In the genomic region with DNA sequence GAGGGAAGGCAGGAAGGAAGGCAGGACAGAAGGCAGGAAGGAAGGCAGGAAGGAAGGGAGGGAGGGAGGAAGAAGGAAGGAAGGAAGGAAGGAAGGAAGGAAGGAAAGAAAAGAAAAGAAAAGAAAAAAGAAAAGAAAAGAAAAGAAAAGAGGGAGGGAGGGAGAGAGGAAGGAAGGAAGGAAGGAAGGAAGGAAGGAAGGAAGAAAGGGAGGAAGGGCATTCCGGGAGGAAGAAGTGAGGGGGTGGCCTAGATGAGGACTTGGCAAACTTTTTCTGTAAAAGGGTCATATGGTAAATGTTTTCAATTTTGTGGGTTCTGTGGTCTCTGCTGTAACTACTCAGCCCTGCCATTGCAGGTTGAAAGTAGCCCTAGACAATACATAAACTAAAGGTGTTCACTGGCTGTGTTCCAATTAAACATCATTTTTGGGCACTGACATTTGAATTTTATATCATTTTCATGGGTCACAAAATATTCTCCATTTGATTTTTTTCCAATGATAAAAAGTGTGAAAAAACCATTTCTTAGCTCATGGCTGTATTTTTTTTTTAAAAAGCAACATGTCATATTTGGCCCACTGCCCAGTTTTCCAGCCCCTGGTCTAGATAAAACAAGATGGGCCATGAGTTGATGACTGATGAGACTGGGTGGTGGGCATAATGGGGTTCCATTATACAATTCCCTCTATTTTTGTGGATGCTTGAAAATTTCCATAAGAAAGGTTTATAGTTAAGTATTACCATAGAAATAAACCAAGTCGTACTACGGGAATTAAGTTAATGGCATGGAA, we compare ENCODE assay signal across 30 cellular contexts.
"Had no signal": no experiment of that assay in that cellular context is flagged by ENCODE, and none has a peak within 500 bp of the region (broad histone marks: within the 10 kb centered on the region; RNA-seq: fewer than 3 reads in every experiment).

No MANE protein-coding gene starts in this region.

- H3K36me3 ChIP-seq: left lung, ovary, prostate gland, thyroid gland, upper lobe of left lung, vagina had no signal

- H3K4me3 Mint-ChIP-seq: activated CD4-positive, alpha-beta memory T cell treated with anti-CD3 and anti-CD28 coated beads for 36 hours; activated CD4-positive, alpha-beta T cell treated with anti-CD3 and anti-CD28 coated beads, Interleukin-2, amount 10 ng/mL, durations not matched to agents 24 days and 14 days; activated naive CD4-positive, alpha-beta T cell treated with anti-CD3 and anti-CD28 coated beads for 36 hours; activated naive CD8-positive, alpha-beta T cell treated with anti-CD3 and anti-CD28 coated beads, Interleukin-2, amount 10 ng/mL, durations not matched to agents 7 days and 5 days; activated T-helper 1 cell treated with anti-CD3 and anti-CD28 coated beads, Interleukin-12 subunit alpha, Interleukin-12 subunit beta, Interleukin-2, Interleukin-4 antibody, amounts not matched to agents 30 ng/mL and 10 ng/mL and 1 ng/mL, durations not matched to agents 14 hours and 24 hours and 36 hours; dendritic cell treated with granulocyte-macrophage colony-stimulating factor and Interleukin-4, amounts not matched to agents 40 ng/mL and 50 ng/mL, for 4 days; nephron progenitor cell; stimulated activated effector memory CD8-positive, alpha-beta T cell treated with anti-CD3 and anti-CD28 coated beads, Interleukin-12 subunit alpha, Interleukin-12 subunit beta, amount 100 ng/mL, for 72 hours; stimulated activated naive CD8-positive, alpha-beta T cell treated with anti-CD3 and anti-CD28 coated beads, Interleukin-15, amount 100 ng/mL, for 72 hours had no signal

- H3K27ac ChIP-seq: epithelial cell of prostate, left lung, lower lobe of right lung, ovary, prostate gland, sigmoid colon, thyroid gland, upper lobe of left lung, vagina, WERI-Rb-1 had no signal

- DNase-seq: activated CD4-positive, alpha-beta memory T cell treated with anti-CD3 and anti-CD28 coated beads for 36 hours; activated CD4-positive, alpha-beta T cell treated with anti-CD3 and anti-CD28 coated beads, Interleukin-2, amount 10 ng/mL, durations not matched to agents 24 days and 14 days; activated CD8-positive, alpha-beta memory T cell treated with anti-CD3 and anti-CD28 coated beads, Interleukin-2, amount 50 U/mL, for 4 hours; activated effector memory CD4-positive, alpha-beta T cell treated with anti-CD3 and anti-CD28 coated beads, Interleukin-2, amount 50 U/mL, for 16 hours; activated naive CD4-positive, alpha-beta T cell treated with anti-CD3 and anti-CD28 coated beads for 36 hours; activated naive CD8-positive, alpha-beta T cell treated with anti-CD3 and anti-CD28 coated beads, Interleukin-2, amount 10 ng/mL, durations not matched to agents 7 days and 5 days; activated T-cell treated with anti-CD3 and anti-CD28 coated beads, Interleukin-2, amount 50 U/mL, for 1 hour; amniotic stem cell; caudate nucleus; left lung; lower lobe of right lung; mesenchymal stem cell; nephron progenitor cell; ovary; retina; sigmoid colon; small intestine; stimulated activated CD4-positive, alpha-beta T cell treated with anti-CD3 and anti-CD28 coated beads, Interleukin-4, amount 100 ng/mL, for 24 hours; stimulated activated naive CD8-positive, alpha-beta T cell treated with anti-CD3 and anti-CD28 coated beads, Interleukin-15, amount 100 ng/mL, for 72 hours; T1000; thyroid gland; WERI-Rb-1 had no signal

- H3K27ac Mint-ChIP-seq: activated CD4-positive, alpha-beta memory T cell treated with anti-CD3 and anti-CD28 coated beads for 36 hours; activated CD4-positive, alpha-beta T cell treated with anti-CD3 and anti-CD28 coated beads, Interleukin-2, amount 10 ng/mL, durations not matched to agents 24 days and 14 days; activated naive CD4-positive, alpha-beta T cell treated with anti-CD3 and anti-CD28 coated beads for 36 hours; activated naive CD8-positive, alpha-beta T cell treated with anti-CD3 and anti-CD28 coated beads, Interleukin-2, amount 10 ng/mL, durations not matched to agents 7 days and 5 days; dendritic cell treated with granulocyte-macrophage colony-stimulating factor and Interleukin-4, amounts not matched to agents 40 ng/mL and 50 ng/mL, for 4 days; nephron progenitor cell; stimulated activated effector memory CD8-positive, alpha-beta T cell treated with anti-CD3 and anti-CD28 coated beads, Interleukin-12 subunit alpha, Interleukin-12 subunit beta, amount 100 ng/mL, for 72 hours; stimulated activated naive CD8-positive, alpha-beta T cell treated with anti-CD3 and anti-CD28 coated beads, Interleukin-15, amount 100 ng/mL, for 72 hours had no signal

- ATAC-seq: activated CD4-positive, CD25-positive, alpha-beta regulatory T cell treated with anti-CD3 and anti-CD28 coated beads, Interleukin-2, amount 50 U/mL, for 24 hours; left lung; lower lobe of right lung; stimulated activated effector memory CD8-positive, alpha-beta T cell treated with anti-CD3 and anti-CD28 coated beads, Interleukin-12 subunit alpha, Interleukin-12 subunit beta, amount 100 ng/mL, for 72 hours; stimulated activated naive CD8-positive, alpha-beta T cell treated with anti-CD3 and anti-CD28 coated beads, Interleukin-15, amount 100 ng/mL, for 72 hours had no signal

- H3K4me1 ChIP-seq: left lung, lower lobe of right lung, prostate gland, thyroid gland, vagina had no signal

- H3K36me3 Mint-ChIP-seq: activated CD4-positive, alpha-beta memory T cell treated with anti-CD3 and anti-CD28 coated beads for 36 hours had no signal

- H3K9me3 ChIP-seq: left lung, lower lobe of right lung, ovary, prostate gland, sigmoid colon, thyroid gland, upper lobe of left lung, vagina had no signal

- H3K27me3 ChIP-seq: left lung, ovary, sigmoid colon, thyroid gland, upper lobe of left lung, vagina had no signal

- H3K27me3 Mint-ChIP-seq: activated CD4-positive, alpha-beta memory T cell treated with anti-CD3 and anti-CD28 coated beads for 36 hours; activated CD4-positive, alpha-beta T cell treated with anti-CD3 and anti-CD28 coated beads, Interleukin-2, amount 10 ng/mL, durations not matched to agents 24 days and 14 days; activated naive CD8-positive, alpha-beta T cell treated with anti-CD3 and anti-CD28 coated beads, Interleukin-2, amount 10 ng/mL, durations not matched to agents 7 days and 5 days; dendritic cell treated with granulocyte-macrophage colony-stimulating factor and Interleukin-4, amounts not matched to agents 40 ng/mL and 50 ng/mL, for 4 days; stimulated activated naive CD8-positive, alpha-beta T cell treated with anti-CD3 and anti-CD28 coated beads, Interleukin-15, amount 100 ng/mL, for 72 hours had no signal

- H3K4me3 ChIP-seq: left lung, lower lobe of right lung, ovary, prostate gland, sigmoid colon, thyroid gland, upper lobe of left lung, vagina had no signal

- H3K9me3 Mint-ChIP-seq: activated CD4-positive, alpha-beta memory T cell treated with anti-CD3 and anti-CD28 coated beads for 36 hours; activated naive CD4-positive, alpha-beta T cell treated with anti-CD3 and anti-CD28 coated beads for 36 hours; activated naive CD8-positive, alpha-beta T cell treated with anti-CD3 and anti-CD28 coated beads, Interleukin-2, amount 10 ng/mL, durations not matched to agents 7 days and 5 days; activated T-helper 1 cell treated with anti-CD3 and anti-CD28 coated beads, Interleukin-12 subunit alpha, Interleukin-12 subunit beta, Interleukin-2, Interleukin-4 antibody, amounts not matched to agents 30 ng/mL and 10 ng/mL and 1 ng/mL, durations not matched to agents 14 hours and 24 hours and 36 hours; dendritic cell treated with granulocyte-macrophage colony-stimulating factor and Interleukin-4, amounts not matched to agents 40 ng/mL and 50 ng/mL, for 4 days; stimulated activated effector memory CD8-positive, alpha-beta T cell treated with anti-CD3 and anti-CD28 coated beads, Interleukin-12 subunit alpha, Interleukin-12 subunit beta, amount 100 ng/mL, for 72 hours; stimulated activated naive CD8-positive, alpha-beta T cell treated with anti-CD3 and anti-CD28 coated beads, Interleukin-15, amount 100 ng/mL, for 72 hours had no signal
